8 cellular contexts compared by ENCODE assay signal in the genomic region with DNA sequence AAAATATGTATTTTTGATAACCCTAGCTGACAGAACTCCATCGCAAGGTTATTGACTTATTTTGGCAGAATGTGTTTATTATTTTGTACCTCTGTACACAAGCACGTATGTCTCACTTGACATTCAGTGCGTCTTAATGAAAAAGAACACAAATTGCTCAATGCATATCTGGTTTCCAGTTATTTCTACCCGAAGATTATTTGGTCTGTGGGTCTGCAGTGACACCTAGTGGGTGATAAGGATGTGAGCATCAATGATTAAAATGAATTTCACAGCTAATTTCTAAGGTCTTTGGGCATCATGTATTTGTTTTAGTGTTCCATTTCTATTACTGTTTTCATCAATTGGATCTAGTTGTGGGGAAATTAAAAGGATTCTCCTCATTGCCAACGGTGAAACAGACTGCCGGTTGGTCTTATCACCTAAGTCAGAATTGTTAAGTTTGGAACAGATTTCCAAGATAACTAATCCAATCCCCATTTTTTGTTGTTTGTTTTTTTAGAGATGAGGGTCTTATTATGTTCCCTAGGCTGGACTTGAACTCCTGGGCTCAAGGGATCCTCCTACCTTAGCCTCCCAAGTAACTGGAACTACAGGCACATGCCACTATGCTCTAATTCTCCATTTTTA. TPM values are rescaled to one million over a fixed set of nuclear protein-coding genes. Genes with fewer than 3 reads are reported as not detected.
DNase-seq lines count a peak whose midpoint lies in the region; ATAC-seq and TF ChIP-seq lines count a peak whose summit lies in the region.

No MANE protein-coding gene starts in this region.

- H3K4me1 ChIP-seq in right lobe of liver = peaks cover 0 to 6% (median 0%) of the 10 kb centered on the region in 4 donors

- DNase-seq in activated CD4-positive, alpha-beta T cell treated with anti-CD3 and anti-CD28 coated beads for 36 hours = peak; percentile 66
- DNase-seq in activated CD4-positive, alpha-beta T cell treated with anti-CD3 and anti-CD28 coated beads for 1 hour = no peak
- DNase-seq in NCI-H1092 (lab: John Stamatoyannopoulos, UW) = peak; percentile 9
- peak in 1 of 3 donors; percentile 27 for DNase-seq in T-helper 17 cell
- peak; percentile 69 for DNase-seq in cerebellum (ENCODE audit: low spot score)
- no peak for DNase-seq in right lobe of liver
- peak; percentile 1 for DNase-seq in stimulated activated naive CD4-positive, alpha-beta T cell treated with Interleukin-2 at 50 U/mL for 16 hours (lab: John Stamatoyannopoulos, UW)
- DNase-seq in activated T-helper 2 cell treated with anti-CD3 and anti-CD28 coated beads, Interferon-gamma antibody, Interleukin-2, Interleukin-4, amounts not matched to agents 10 μg/mL and 5 μg/mL and 100 μg/mL, durations not matched to agents 14 hours and 24 hours and 36 hours (ENCODE audit: low spot score) = no peak

- intact Hi-C loops in activated CD4-positive, alpha-beta T cell treated with anti-CD3 and anti-CD28 coated beads for 36 hours (cut with DNase I, micrococcal nuclease) = loop anchor here (1.0 to 10.0 kb wide), 4 partner anchors 54 to 737 kb away; no protein-coding TSS in a partner anchor
- intact Hi-C loops in right lobe of liver (cut with DNase I) = no loop called here
- intact Hi-C loops in activated T-helper 2 cell treated with anti-CD3 and anti-CD28 coated beads, Interferon-gamma antibody, Interleukin-2, Interleukin-4, amounts not matched to agents 10 μg/mL and 5 μg/mL and 100 μg/mL, durations not matched to agents 14 hours and 24 hours and 36 hours (cut with micrococcal nuclease) = loop anchor here (1.0 kb wide), 1 partner anchor 54 kb away; no protein-coding TSS in a partner anchor

- peaks cover 18% of the 10 kb centered on the region for H3K36me3 Mint-ChIP-seq in activated CD4-positive, alpha-beta T cell treated with anti-CD3 and anti-CD28 coated beads for 36 hours (ENCODE audit: low read depth)
- H3K36me3 Mint-ChIP-seq in T-helper 17 cell (ENCODE audit: low read depth) = peaks cover 1% of the 10 kb centered on the region
- peaks cover 39% of the 10 kb centered on the region for H3K36me3 Mint-ChIP-seq in activated T-helper 2 cell treated with anti-CD3 and anti-CD28 coated beads, Interferon-gamma antibody, Interleukin-2, Interleukin-4, amounts not matched to agents 10 μg/mL and 5 μg/mL and 100 μg/mL, durations not matched to agents 14 hours and 24 hours and 36 hours (ENCODE audit: low read depth)

- H3K9me3 ChIP-seq in T-helper 17 cell (ENCODE audit: control insufficient read depth, low read length, poor library complexity, severe bottlenecking) (no peaks in the 10 kb centered on the region), right lobe of liver (no peaks in the 10 kb centered on the region)

- no peaks in the 10 kb centered on the region for H3K27me3 ChIP-seq in right lobe of liver

- POLR2A ChIA-PET in activated CD4-positive, alpha-beta T cell treated with anti-CD3 and anti-CD28 coated beads for 36 hours (lab: Charles Lee) = no interaction called here

- no peak for TF ChIP-seq POLR2A in right lobe of liver (IDR thresholded peaks at IDR 0.05)

- no peak overlapping the region for H3K27ac Mint-ChIP-seq in activated CD4-positive, alpha-beta T cell treated with anti-CD3 and anti-CD28 coated beads for 36 hours
- no peak overlapping the region for H3K27ac Mint-ChIP-seq in T-helper 17 cell
- no peak overlapping the region for H3K27ac Mint-ChIP-seq in activated T-helper 2 cell treated with anti-CD3 and anti-CD28 coated beads, Interferon-gamma antibody, Interleukin-2, Interleukin-4, amounts not matched to agents 10 μg/mL and 5 μg/mL and 100 μg/mL, durations not matched to agents 14 hours and 24 hours and 36 hours

- H3K4me3 Mint-ChIP-seq in activated CD4-positive, alpha-beta T cell treated with anti-CD3 and anti-CD28 coated beads for 36 hours = no peak overlapping the region
- H3K4me3 Mint-ChIP-seq in T-helper 17 cell = no peak overlapping the region
- no peak overlapping the region for H3K4me3 Mint-ChIP-seq in activated T-helper 2 cell treated with anti-CD3 and anti-CD28 coated beads, Interferon-gamma antibody, Interleukin-2, Interleukin-4, amounts not matched to agents 10 μg/mL and 5 μg/mL and 100 μg/mL, durations not matched to agents 14 hours and 24 hours and 36 hours (ENCODE audit: low read depth)

- H3K27me3 Mint-ChIP-seq in activated CD4-positive, alpha-beta T cell treated with anti-CD3 and anti-CD28 coated beads for 36 hours = no peaks in the 10 kb centered on the region
- no peaks in the 10 kb centered on the region for H3K27me3 Mint-ChIP-seq in T-helper 17 cell
- no peaks in the 10 kb centered on the region for H3K27me3 Mint-ChIP-seq in activated T-helper 2 cell treated with anti-CD3 and anti-CD28 coated beads, Interferon-gamma antibody, Interleukin-2, Interleukin-4, amounts not matched to agents 10 μg/mL and 5 μg/mL and 100 μg/mL, durations not matched to agents 14 hours and 24 hours and 36 hours (ENCODE audit: low read depth)

- peaks cover 0 to 24% (median 5%) of the 10 kb centered on the region in 4 donors for H3K36me3 ChIP-seq in right lobe of liver

- peak overlapping the region in 2 of 3 donors; percentile 4 to 24 for H3K27ac ChIP-seq in right lobe of liver

- peak; percentile 78 to 94 (median 88) for TF ChIP-seq CTCF in right lobe of liver (IDR thresholded peaks at IDR 0.05)

- peaks cover 12% of the 10 kb centered on the region for H3K4me1 Mint-ChIP-seq in activated CD4-positive, alpha-beta T cell treated with anti-CD3 and anti-CD28 coated beads for 36 hours
- peaks cover 2% of the 10 kb centered on the region for H3K4me1 Mint-ChIP-seq in T-helper 17 cell
- H3K4me1 Mint-ChIP-seq in activated T-helper 2 cell treated with anti-CD3 and anti-CD28 coated beads, Interferon-gamma antibody, Interleukin-2, Interleukin-4, amounts not matched to agents 10 μg/mL and 5 μg/mL and 100 μg/mL, durations not matched to agents 14 hours and 24 hours and 36 hours (ENCODE audit: low read depth) = peaks cover 2% of the 10 kb centered on the region

- H3K4me3 ChIP-seq in right lobe of liver = peak overlapping the region in 1 of 3 donors; percentile 8

- 13% methylated on average over 6 of the region's 6 CpGs for WGBS in right lobe of liver (ENCODE audit: insufficient coverage, low coverage, low lambda C conversion rate, missing lambda C conversion rate)

- CTCF ChIA-PET in activated CD4-positive, alpha-beta T cell treated with anti-CD3 and anti-CD28 coated beads for 36 hours (lab: Charles Lee) = interaction anchor here (0.6 to 4.7 kb wide), 39 partner anchors 8 to 1371 kb away, joined by 3 to 40 read pairs (median 5); a partner anchor contains a TSS

- H3K9me3 Mint-ChIP-seq in activated CD4-positive, alpha-beta T cell treated with anti-CD3 and anti-CD28 coated beads for 36 hours (ENCODE audit: low read depth) = no peaks in the 10 kb centered on the region
- no peaks in the 10 kb centered on the region for H3K9me3 Mint-ChIP-seq in activated T-helper 2 cell treated with anti-CD3 and anti-CD28 coated beads, Interferon-gamma antibody, Interleukin-2, Interleukin-4, amounts not matched to agents 10 μg/mL and 5 μg/mL and 100 μg/mL, durations not matched to agents 14 hours and 24 hours and 36 hours

- no peak for ATAC-seq in activated CD4-positive, alpha-beta T cell treated with anti-CD3 and anti-CD28 coated beads for 36 hours
- ATAC-seq in T-helper 17 cell (peak; percentile 70), right lobe of liver (peak; percentile 87 to 92 (median 90))

RNA-seq across cellular contexts. Expression of a gene that starts 13.9 kb away (rescaled TPM):
- total RNA-seq in activated CD4-positive, alpha-beta T cell treated with anti-CD3 and anti-CD28 coated beads for 36 hours = 10 to 100 TPM; 13.5 to 13.6 TPM
- 10 to 100 TPM; 20.6 to 24.7 TPM for total RNA-seq in T-helper 17 cell
- total RNA-seq in cerebellum = 19.6 TPM
- total RNA-seq in right lobe of liver = 10 to 100 TPM in 2 of 6 experiments, 1 to 10 TPM in 4; 3.9 to 11.6 (median 5.1) TPM
- 18.6 and 20.0 TPM in 2 replicates for total RNA-seq in activated T-helper 2 cell treated with anti-CD3 and anti-CD28 coated beads, Interferon-gamma antibody, Interleukin-2, Interleukin-4, amounts not matched to agents 10 μg/mL and 5 μg/mL and 100 μg/mL, durations not matched to agents 14 hours and 24 hours and 36 hours

RNA-seq across cellular contexts. Expression of a gene that starts 30.4 kb away (rescaled TPM):
- total RNA-seq in activated CD4-positive, alpha-beta T cell treated with anti-CD3 and anti-CD28 coated beads for 36 hours = under 1 TPM; 0.25 to 0.49 TPM
- total RNA-seq in T-helper 17 cell = 1 to 10 TPM; 1.5 to 9.0 TPM
- 15.9 TPM for total RNA-seq in cerebellum
- total RNA-seq in right lobe of liver = 1 to 10 TPM in 4 of 6 experiments, under 1 TPM in 2; 0.43 to 2.2 (median 1.4) TPM
- total RNA-seq in activated T-helper 2 cell treated with anti-CD3 and anti-CD28 coated beads, Interferon-gamma antibody, Interleukin-2, Interleukin-4, amounts not matched to agents 10 μg/mL and 5 μg/mL and 100 μg/mL, durations not matched to agents 14 hours and 24 hours and 36 hours = 0.43 and 2.2 TPM in 2 replicates

Comparison
In these comparisons a context has a peak if more than half of its experiments do, and no peak if none do; other contexts are left out.
1. DNase-seq: peak in activated CD4-positive, alpha-beta T cell treated with anti-CD3 and anti-CD28 coated beads for 36 hours (single experiment), NCI-H1092 (single experiment), cerebellum (single experiment) and stimulated activated naive CD4-positive, alpha-beta T cell treated with Interleukin-2 at 50 U/mL for 16 hours (single experiment); none in activated CD4-positive, alpha-beta T cell treated with anti-CD3 and anti-CD28 coated beads for 1 hour (single experiment), right lobe of liver (0 of 3) and activated T-helper 2 cell treated with anti-CD3 and anti-CD28 coated beads, Interferon-gamma antibody, Interleukin-2, Interleukin-4, amounts not matched to agents 10 μg/mL and 5 μg/mL and 100 μg/mL, durations not matched to agents 14 hours and 24 hours and 36 hours (single experiment).
2. intact Hi-C loops: an anchor here in activated CD4-positive, alpha-beta T cell treated with anti-CD3 and anti-CD28 coated beads for 36 hours (1.0 to 10.0 kb wide) and activated T-helper 2 cell treated with anti-CD3 and anti-CD28 coated beads, Interferon-gamma antibody, Interleukin-2, Interleukin-4, amounts not matched to agents 10 μg/mL and 5 μg/mL and 100 μg/mL, durations not matched to agents 14 hours and 24 hours and 36 hours (1.0 kb wide); none called in right lobe of liver.